Comparison of ENCODE assay signal across 17 cellular contexts in the genomic region with DNA sequence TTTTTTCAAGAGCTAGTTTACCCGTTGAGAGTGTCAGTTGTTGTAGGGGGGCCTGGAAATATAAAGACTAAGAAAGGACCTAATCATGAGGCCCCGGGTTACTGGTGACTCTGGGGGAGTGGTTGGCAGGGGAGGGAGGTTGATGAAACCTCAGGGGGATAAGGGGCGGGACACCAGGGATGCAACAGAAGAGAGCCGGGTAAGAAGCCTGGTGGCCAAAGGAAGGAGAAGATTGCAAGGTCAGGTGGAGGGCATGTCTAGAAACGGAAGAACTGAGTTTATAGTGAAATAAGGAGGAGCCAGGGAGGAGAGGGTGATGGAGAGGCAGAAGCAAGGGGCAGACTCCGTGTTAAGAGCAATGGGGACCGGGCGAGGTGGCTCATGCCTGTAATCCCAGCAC. TPM values are rescaled to one million over a fixed set of nuclear protein-coding genes. Genes with fewer than 3 reads are reported as not detected.
DNase-seq lines count a peak whose midpoint lies in the region; ATAC-seq and TF ChIP-seq lines count a peak whose summit lies in the region.
"Had no signal": no experiment of that assay in that cellular context is flagged by ENCODE, and none has a peak within 500 bp of the region (broad histone marks: within the 10 kb centered on the region; RNA-seq: fewer than 3 reads in every experiment).

No MANE protein-coding gene starts in this region.

- H3K9me3 Mint-ChIP-seq in activated naive CD8-positive, alpha-beta T cell (ENCODE audit: low read depth), result no peaks in the 10 kb centered on the region
- no peaks in the 10 kb centered on the region for H3K9me3 Mint-ChIP-seq in stimulated activated effector memory CD8-positive, alpha-beta T cell treated with anti-CD3 and anti-CD28 coated beads, Interleukin-12 subunit alpha, Interleukin-12 subunit beta, amount 100 ng/mL, for 72 hours
- H3K9me3 Mint-ChIP-seq: activated B cell treated with CpG ODN at 0.5 μM for 24 hours; dendritic cell treated with granulocyte-macrophage colony-stimulating factor and Interleukin-4, amounts not matched to agents 40 ng/mL and 50 ng/mL, for 4 days; mesothelial cell of epicardium; stimulated activated naive B cell treated with anti-CD40 and anti-IgM and Interleukin-4, amounts not matched to agents 10 μg/mL and 1 μg/mL and 100 μg/mL, for 72 hours had no signal

- DNase-seq in activated gamma-delta T cell treated with Interleukin-2 at 50 U/mL for 16 hours (peak; percentile 20), activated gamma-delta T cell (lab: John Stamatoyannopoulos, UW) (no peak), MV-4-11 (lab: John Stamatoyannopoulos, UW) (peak; percentile 17), DMS79 treated with DMSO at 0.1 percent for 48 hours (lab: John Stamatoyannopoulos, UW) (no peak), BE2C (no peak)
- no peak for DNase-seq in stimulated activated effector memory CD8-positive, alpha-beta T cell treated with anti-CD3 and anti-CD28 coated beads, Interleukin-12 subunit alpha, Interleukin-12 subunit beta, amount 100 ng/mL, for 72 hours (ENCODE audit: low spot score in 2 of 2)
- DNase-seq: activated B cell treated with CpG ODN at 0.5 μM for 24 hours; GOT3; heart left ventricle; NCI-H1694 treated with DMSO at 0.1 percent for 48 hours; OCI-M1; stimulated activated naive B cell treated with anti-CD40 and anti-IgM and Interleukin-4, amounts not matched to agents 10 μg/mL and 1 μg/mL and 100 μg/mL, for 72 hours had no signal

- H3K4me3 Mint-ChIP-seq in activated naive CD8-positive, alpha-beta T cell, result peak overlapping the region; percentile 48
- H3K4me3 Mint-ChIP-seq in stimulated activated effector memory CD8-positive, alpha-beta T cell treated with anti-CD3 and anti-CD28 coated beads, Interleukin-12 subunit alpha, Interleukin-12 subunit beta, amount 100 ng/mL, for 72 hours, result peak overlapping the region; percentile 59
- H3K4me3 Mint-ChIP-seq: activated B cell treated with CpG ODN at 0.5 μM for 24 hours; dendritic cell treated with granulocyte-macrophage colony-stimulating factor and Interleukin-4, amounts not matched to agents 40 ng/mL and 50 ng/mL, for 4 days; mesothelial cell of epicardium had no signal

- no peaks in the 10 kb centered on the region for H3K27me3 ChIP-seq in BE2C
- H3K27me3 ChIP-seq: heart left ventricle had no signal

- H3K4me1 ChIP-seq in BE2C, result no peaks in the 10 kb centered on the region

- H3K27me3 Mint-ChIP-seq in activated naive CD8-positive, alpha-beta T cell, result no peaks in the 10 kb centered on the region
- H3K27me3 Mint-ChIP-seq: activated B cell treated with CpG ODN at 0.5 μM for 24 hours; stimulated activated naive B cell treated with anti-CD40 and anti-IgM and Interleukin-4, amounts not matched to agents 10 μg/mL and 1 μg/mL and 100 μg/mL, for 72 hours had no signal

- H3K36me3 Mint-ChIP-seq in activated naive CD8-positive, alpha-beta T cell, result no peaks in the 10 kb centered on the region
- H3K36me3 Mint-ChIP-seq in stimulated activated effector memory CD8-positive, alpha-beta T cell treated with anti-CD3 and anti-CD28 coated beads, Interleukin-12 subunit alpha, Interleukin-12 subunit beta, amount 100 ng/mL, for 72 hours, result no peaks in the 10 kb centered on the region
- H3K36me3 Mint-ChIP-seq: mesothelial cell of epicardium; stimulated activated naive B cell treated with anti-CD40 and anti-IgM and Interleukin-4, amounts not matched to agents 10 μg/mL and 1 μg/mL and 100 μg/mL, for 72 hours had no signal

- peaks cover 39% of the 10 kb centered on the region for H3K4me1 Mint-ChIP-seq in activated naive CD8-positive, alpha-beta T cell (ENCODE audit: low read depth)
- peaks cover 38% of the 10 kb centered on the region for H3K4me1 Mint-ChIP-seq in stimulated activated effector memory CD8-positive, alpha-beta T cell treated with anti-CD3 and anti-CD28 coated beads, Interleukin-12 subunit alpha, Interleukin-12 subunit beta, amount 100 ng/mL, for 72 hours

- TF ChIP-seq CTCF in BE2C (IDR thresholded peaks at IDR 0.05; ENCODE audit: low read depth, low read length), result no peak

- peak; percentile 43 for ATAC-seq in stimulated activated effector memory CD8-positive, alpha-beta T cell treated with anti-CD3 and anti-CD28 coated beads, Interleukin-12 subunit alpha, Interleukin-12 subunit beta, amount 100 ng/mL, for 72 hours
- no peak for ATAC-seq in HG03457 (IDR thresholded peaks at IDR 0.05; ENCODE audit: unreplicated experiment)
- ATAC-seq: esophagus mucosa; heart left ventricle; stimulated activated naive B cell treated with anti-CD40 and anti-IgM and Interleukin-4, amounts not matched to agents 10 μg/mL and 1 μg/mL and 100 μg/mL, for 72 hours had no signal

- H3K9me3 ChIP-seq in BE2C, result no peaks in the 10 kb centered on the region
- H3K9me3 ChIP-seq: heart left ventricle had no signal

- H3K4me3 ChIP-seq in BE2C (ENCODE audit: low read depth, low read length), result no peak overlapping the region
- H3K4me3 ChIP-seq: heart left ventricle had no signal

- no peaks in the 10 kb centered on the region for H3K36me3 ChIP-seq in BE2C
- H3K36me3 ChIP-seq: heart left ventricle had no signal

- peak overlapping the region; percentile 13 for H3K27ac Mint-ChIP-seq in activated naive CD8-positive, alpha-beta T cell
- peak overlapping the region; percentile 48 for H3K27ac Mint-ChIP-seq in stimulated activated effector memory CD8-positive, alpha-beta T cell treated with anti-CD3 and anti-CD28 coated beads, Interleukin-12 subunit alpha, Interleukin-12 subunit beta, amount 100 ng/mL, for 72 hours
- H3K27ac Mint-ChIP-seq: activated B cell treated with CpG ODN at 0.5 μM for 24 hours; dendritic cell treated with granulocyte-macrophage colony-stimulating factor and Interleukin-4, amounts not matched to agents 40 ng/mL and 50 ng/mL, for 4 days; mesothelial cell of epicardium; stimulated activated naive B cell treated with anti-CD40 and anti-IgM and Interleukin-4, amounts not matched to agents 10 μg/mL and 1 μg/mL and 100 μg/mL, for 72 hours had no signal

RNA-seq across cellular contexts. Expression of a gene that starts 12.5 kb away (rescaled TPM):
- polyA plus RNA-seq in BE2C (2012; ENCODE audit: insufficient read depth, insufficient read length, low read depth), result not detected

Comparison
In these comparisons a context has a peak if more than half of its experiments do, and no peak if none do; other contexts are left out.
1. DNase-seq: peak in activated gamma-delta T cell treated with Interleukin-2 at 50 U/mL for 16 hours (single experiment) and MV-4-11 (single experiment); none in activated gamma-delta T cell (single experiment), stimulated activated effector memory CD8-positive, alpha-beta T cell treated with anti-CD3 and anti-CD28 coated beads, Interleukin-12 subunit alpha, Interleukin-12 subunit beta, amount 100 ng/mL, for 72 hours (0 of 2), DMS79 treated with DMSO at 0.1 percent for 48 hours (single experiment) and BE2C (single experiment).